35 cellular contexts compared by ENCODE assay signal in the genomic region with DNA sequence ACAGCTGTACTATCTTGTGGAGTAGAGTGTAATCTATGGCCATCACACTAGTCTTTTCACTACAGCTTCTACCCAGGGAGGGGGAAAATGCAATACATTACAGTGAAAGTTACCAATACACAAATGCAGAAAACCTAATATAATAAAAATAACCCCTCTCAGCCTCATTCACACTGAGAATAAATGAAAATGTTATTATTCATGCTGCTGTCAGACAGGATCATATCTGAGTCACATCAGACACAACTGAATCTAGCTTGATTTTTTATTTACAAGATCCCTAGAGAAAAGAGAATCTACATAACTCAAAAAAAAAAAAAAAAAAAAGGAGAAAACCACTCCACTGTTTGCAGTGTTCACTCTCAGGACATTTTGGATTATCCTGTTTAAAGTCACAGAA.
"Had no signal": no experiment of that assay in that cellular context is flagged by ENCODE, and none has a peak within 500 bp of the region (broad histone marks: within the 10 kb centered on the region; RNA-seq: fewer than 3 reads in every experiment).

No MANE protein-coding gene starts in this region.

- DNase-seq: Karpas-422, Kasumi-1, KBM-7, KG1, MG63, MV-4-11, NCI-H1048, NCI-H1092, NCI-H1092 treated with DMSO at 0.1 percent for 48 hours, NCI-H1105, NCI-H1105 treated with DMSO at 0.1 percent for 48 hours, NCI-H1417, NCI-H1417 treated with DMSO at 0.1 percent for 48 hours, NCI-H1436, NCI-H1436 treated with DMSO at 0.1 percent for 48 hours, NCI-H146, NCI-H1694, NCI-H1694 treated with DMSO at 0.1 percent for 48 hours, NCI-H187, NCI-H187 treated with DMSO at 0.1 percent for 48 hours, NCI-H1930, NCI-H2029, NCI-H2029 treated with DMSO at 0.1 percent for 48 hours, NCI-H2081, NCI-H2081 treated with DMSO at 0.1 percent for 48 hours, NCI-H2107, NCI-H2171, NCI-H2171 treated with DMSO at 0.1 percent for 48 hours, NCI-H2227 treated with DMSO at 0.1 percent for 48 hours, NCI-H226, NCI-H345, NCI-H446, NCI-H446 treated with DMSO at 0.1 percent for 48 hours, NCI-H510A had no signal

- H3K9ac ChIP-seq: KMS-11 had no signal

- H3K9me3 ChIP-seq: MG63 had no signal

- H3K4me2 ChIP-seq: KMS-11 had no signal

- H3K27me3 ChIP-seq: MG63 had no signal

- H3K36me3 ChIP-seq: MG63 had no signal

- H3K27ac ChIP-seq: KMS-11 had no signal

- H3K4me3 ChIP-seq: MG63 had no signal
